ENCODE assay signal across 8 cellular contexts in the genomic region with DNA sequence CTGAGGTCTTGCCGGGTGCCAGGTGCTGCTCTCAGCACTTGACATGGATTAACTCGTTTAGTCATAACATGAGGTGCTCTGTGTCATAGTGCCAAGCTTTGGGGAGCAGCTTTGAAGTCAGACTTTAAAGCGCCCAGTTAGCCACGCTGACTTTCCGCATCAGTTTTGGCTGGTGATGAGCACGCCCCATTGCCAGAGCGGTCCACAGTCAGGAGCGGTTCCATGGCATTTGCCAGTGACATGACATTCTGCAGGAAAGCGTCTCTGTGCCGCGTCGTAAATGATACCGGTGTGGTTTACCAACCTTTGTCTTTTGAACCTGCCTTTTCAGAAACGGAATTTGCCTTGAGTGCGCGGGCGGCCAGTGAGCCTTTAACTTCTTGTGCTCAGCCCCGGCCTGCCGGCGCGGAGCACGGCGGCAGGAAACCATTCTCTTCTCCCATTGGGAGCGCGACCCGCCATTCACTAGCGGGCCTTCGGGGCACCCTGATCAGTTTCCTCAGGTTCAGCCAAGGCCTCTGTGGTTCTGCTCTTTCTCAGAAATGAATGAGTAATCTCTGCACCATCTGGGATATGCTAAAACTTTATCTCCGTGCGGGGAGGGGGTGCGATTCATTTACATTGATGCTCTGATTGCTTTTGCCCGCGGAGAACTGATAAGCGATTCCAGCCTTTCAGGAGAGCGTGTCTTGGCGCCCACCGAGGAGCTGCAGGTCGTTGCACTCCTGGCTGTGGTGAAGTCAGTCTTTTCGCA. TPM values are rescaled to one million over a fixed set of nuclear protein-coding genes. Genes with fewer than 3 reads are reported as not detected.
DNase-seq lines count a peak whose midpoint lies in the region; ATAC-seq and TF ChIP-seq lines count a peak whose summit lies in the region.

No MANE protein-coding gene starts in this region.

- no peaks in the 10 kb centered on the region for H3K9me3 ChIP-seq in SK-N-SH

- peak; percentile 55 for ATAC-seq in GM21529 (IDR thresholded peaks at IDR 0.05; ENCODE audit: unreplicated experiment)

- CTCF ChIA-PET in SK-N-SH (lab: Yijun Ruan, JAX), result interaction anchor here (1.1 kb wide), 1 partner anchor 67 kb away, joined by 4 read pairs; no protein-coding TSS in a partner anchor

- TF ChIP-seq EP300 in SK-N-SH (IDR thresholded peaks at IDR 0.05; ENCODE audit: borderline replicate concordance in 1 of 2, low read depth in 1 of 2, low read length in 1 of 2), result peak; percentile 22 to 90; a peak in 2 of 4 replicates

- H4K20me1 ChIP-seq in SK-N-SH (ENCODE audit: insufficient read depth), result no peaks in the 10 kb centered on the region

- H3K4me2 ChIP-seq in SK-N-SH, result peak overlapping the region; percentile 77

- H3K4me1 ChIP-seq in SK-N-SH (ENCODE audit: control insufficient read depth in 1 of 2, insufficient read depth in 2 of 2, low read depth in 1 of 2, low read length in 1 of 2), result peaks cover 8 to 14% of the 10 kb centered on the region in 2 experiments; a peak in 2 of 4 replicates

- WGBS in SK-N-SH (ENCODE audit: low lambda C conversion rate), result 15% methylated on average over 30 of the region's 39 CpGs

- peak overlapping the region; percentile 79 for H2AFZ ChIP-seq in SK-N-SH (ENCODE audit: low read depth)

- H3K36me3 ChIP-seq in SK-N-SH (replicated peaks in 1 of 2; ENCODE audit: control insufficient read depth in 1 of 2, insufficient read depth in 2 of 2, low read length in 1 of 2) (no peaks in the 10 kb centered on the region), brain microvascular endothelial cell (replicated peaks) (no peaks in the 10 kb centered on the region)

- in situ Hi-C loops in brain microvascular endothelial cell (cut with HindIII; ENCODE audit: low pct_ligation_motif_present, low sequenced_read_pairs), result no loop called here

- DNase-seq in AG09309 (ENCODE audit: low read depth), result peak; percentile 65
- DNase-seq in SK-N-SH, result peak; percentile 65
- DNase-seq in brain microvascular endothelial cell, result peak; percentile 93
- DNase-seq in inferior parietal cortex (ENCODE audit: extremely low spot score), result peak; percentile 6
- peak; percentile 15 for DNase-seq in stimulated activated CD4-positive, alpha-beta T cell treated with anti-CD3 and anti-CD28 coated beads, Interleukin-12 subunit alpha, Interleukin-12 subunit beta, amount 100 ng/mL, for 4 hours
- no peak for DNase-seq in effector CD8-positive, alpha-beta T cell (lab: John Stamatoyannopoulos, UW)
- no peak for DNase-seq in NCI-H1930 (lab: John Stamatoyannopoulos, UW)

- H3F3A ChIP-seq in SK-N-SH (replicated peaks; ENCODE audit: insufficient read depth), result peaks cover 24% of the 10 kb centered on the region

- H3K27ac ChIP-seq in SK-N-SH (ENCODE audit: low read depth in 2 of 2, low read length in 1 of 2) (peak overlapping the region; percentile 77 to 96), brain microvascular endothelial cell (peak overlapping the region; percentile 80)

- TF ChIP-seq RAD21 in SK-N-SH (IDR thresholded peaks at IDR 0.05; ENCODE audit: low read length), result no peak

- no peaks in the 10 kb centered on the region for H3K9me2 ChIP-seq in SK-N-SH

- no peak for TF ChIP-seq CTCF in AG09309 (IDR thresholded peaks at IDR 0.05; ENCODE audit: control insufficient read depth, insufficient read depth, low read depth, low read length, missing control alignments)
- TF ChIP-seq CTCF in SK-N-SH (IDR thresholded peaks at IDR 0.05), result no peak
- no peak for TF ChIP-seq CTCF in brain microvascular endothelial cell (IDR thresholded peaks at IDR 0.05; ENCODE audit: low read depth, low read length, missing control alignments)

- H3K4me3 ChIP-seq in AG09309 (ENCODE audit: control insufficient read depth, low read depth, low read length) (peak overlapping the region; percentile 38), SK-N-SH (ENCODE audit: low read depth in 2 of 2, low read length in 1 of 2) (peak overlapping the region; percentile 41 to 51), brain microvascular endothelial cell (ENCODE audit: low read depth, low read length) (peak overlapping the region; percentile 46)

- no peaks in the 10 kb centered on the region for H3K27me3 ChIP-seq in SK-N-SH (ENCODE audit: insufficient read depth)
- no peaks in the 10 kb centered on the region for H3K27me3 ChIP-seq in brain microvascular endothelial cell (replicated peaks)

- peak overlapping the region; percentile 79 for H3K9ac ChIP-seq in SK-N-SH

- POLR2A ChIA-PET in SK-N-SH (lab: Yijun Ruan, JAX), result no interaction called here

- no peaks in the 10 kb centered on the region for H3K79me2 ChIP-seq in SK-N-SH (ENCODE audit: insufficient read depth)

TF ChIP-seq in SK-N-SH, 30 proteins besides CTCF, POLR2A, EP300 and RAD21 (continues in another document):
- TF ChIP-seq MXI1 (IDR thresholded peaks at IDR 0.05; ENCODE audit: low read depth, low read length), result 0 out of 2 replicates have a peak, but pooled peaks have one; percentile 13
- no peak for TF ChIP-seq GABPA (IDR thresholded peaks at IDR 0.05; ENCODE audit: low read depth)
- TF ChIP-seq ELF1 (IDR thresholded peaks at IDR 0.05), result peak; percentile 36; the same call in 1 of the 2 replicates
- no peak for TF ChIP-seq SIN3A (IDR thresholded peaks at IDR 0.05; ENCODE audit: borderline replicate concordance, low read depth, low read length)
- TF ChIP-seq TCF12 (IDR thresholded peaks at IDR 0.05), result peak; percentile 91
- TF ChIP-seq RCOR1 (IDR thresholded peaks at IDR 0.05; ENCODE audit: low read length), result 0 out of 2 replicates have a peak, but pooled peaks have one; percentile 15
- peak; percentile 84; the same call in 1 of the 2 replicates for TF ChIP-seq FOSL2 (IDR thresholded peaks at IDR 0.05; ENCODE audit: borderline replicate concordance, low read depth)
- TF ChIP-seq NFIC (IDR thresholded peaks at IDR 0.05; ENCODE audit: borderline replicate concordance), result peak; percentile 79
- no peak for TF ChIP-seq ZBTB33 (IDR thresholded peaks at IDR 0.05; ENCODE audit: borderline replicate concordance, low read depth)
- peak; percentile 14 for TF ChIP-seq CHD2 (IDR thresholded peaks at IDR 0.05; ENCODE audit: low read length, partially characterized antibody)
- no peak for TF ChIP-seq USF2 (IDR thresholded peaks at IDR 0.05; ENCODE audit: borderline replicate concordance, low read depth, low read length)
- TF ChIP-seq RXRA (IDR thresholded peaks at IDR 0.05; ENCODE audit: borderline replicate concordance, low read depth), result peak; percentile 91
- no peak for TF ChIP-seq IRF3 (IDR thresholded peaks at IDR 0.05; ENCODE audit: low read depth, low read length)
- TF ChIP-seq JUND (IDR thresholded peaks at IDR 0.05), result peak; percentile 81
- no peak for TF ChIP-seq USF1 (IDR thresholded peaks at IDR 0.05; ENCODE audit: borderline replicate concordance, low read depth)
- TF ChIP-seq POLR2AphosphoS5 (IDR thresholded peaks at IDR 0.05; ENCODE audit: low read depth, low read length), result peak; percentile 80
- TF ChIP-seq EZH2phosphoT487 (IDR thresholded peaks at IDR 0.05; ENCODE audit: borderline replicate concordance, low read depth), result no peak
- TF ChIP-seq NRF1 (IDR thresholded peaks at IDR 0.05; ENCODE audit: low read depth, low read length), result no peak
- TF ChIP-seq GATA2 (CRISPR knock-in tag; IDR thresholded peaks at IDR 0.05), result peak; percentile 57

RNA-seq across cellular contexts. Expression of gene SLC2A2, which starts 1.7 kb away (rescaled TPM):
- polyA plus RNA-seq in SK-N-SH (2012; rRNA removed), result 0.59 and 0.63 TPM in 2 replicates
- 0.66 and 1.1 TPM in 2 replicates for polyA plus RNA-seq in SK-N-SH (2012; cell fraction: cytosol; rRNA removed)
- polyA plus RNA-seq in SK-N-SH (2012; cell fraction: nucleus; rRNA removed), result 0.31 and 0.74 TPM in 2 replicates

Comparison
In these comparisons a context has a peak if more than half of its experiments do, and no peak if none do; other contexts are left out.
1. DNase-seq: peak in AG09309 (single experiment), SK-N-SH (single experiment), brain microvascular endothelial cell (single experiment), inferior parietal cortex (single experiment) and stimulated activated CD4-positive, alpha-beta T cell treated with anti-CD3 and anti-CD28 coated beads, Interleukin-12 subunit alpha, Interleukin-12 subunit beta, amount 100 ng/mL, for 4 hours (single experiment); none in effector CD8-positive, alpha-beta T cell (single experiment) and NCI-H1930 (0 of 2).
2. Peak in every context shown above with its lines, with median percentiles within 50 percentile points of each other: H3K4me3 ChIP-seq.